Comparison of ENCODE assay signal across 8 cellular contexts in genomic region chr16:21790506-21790905, GRCh38.
A peak's percentile ranks its signal among the peaks of the same experiment; 100 is the strongest.
DNase-seq lines count a peak whose midpoint lies in the region; ATAC-seq, FAIRE-seq and TF ChIP-seq lines count a peak whose summit lies in the region.
"Not testable (repeated sequence)": the region's sequence is repeated elsewhere in the genome, so short reads cannot be mapped to it uniquely, and the experiment has no call there.

No MANE protein-coding gene starts in this region.

- not testable (repeated sequence) for TF ChIP-seq RAD21 in A549 (conservative IDR thresholded peaks at IDR 0.05 in 1 of 2, IDR thresholded peaks at IDR 0.05 in 1 of 2)

- H3K27me3 ChIP-seq in psoas muscle (ENCODE audit: insufficient read depth in 3 of 3, low read length in 2 of 3), result not testable (repeated sequence)

- not testable (repeated sequence) for FAIRE-seq in A549 (lab: Jason Lieb, UNC)

- ATAC-seq in A549 (peak; percentile 92 to 96), GM18907 (IDR thresholded peaks at IDR 0.05; ENCODE audit: unreplicated experiment) (peak; percentile 47), HG02642 (IDR thresholded peaks at IDR 0.05; ENCODE audit: poor library complexity, unreplicated experiment) (peak; percentile 52), HG03469 (IDR thresholded peaks at IDR 0.05; ENCODE audit: unreplicated experiment) (peak; percentile 51), left colon (peak; percentile 31), psoas muscle (peak; percentile 36 to 80 (median 70))
- peak; percentile 92 to 93 for ATAC-seq in activated CD4-positive, CD25-positive, alpha-beta regulatory T cell treated with anti-CD3 and anti-CD28 coated beads, Interleukin-2, amount 50 U/mL, for 24 hours
- ATAC-seq in central memory CD8-positive, alpha-beta T cell (replicated peaks; ENCODE audit: extremely low read depth, poor library complexity, severe bottlenecking), result peak; percentile 40

- H3K4me3 Mint-ChIP-seq in central memory CD8-positive, alpha-beta T cell, result not testable (repeated sequence)

- not testable (repeated sequence) for H3K36me3 Mint-ChIP-seq in central memory CD8-positive, alpha-beta T cell (ENCODE audit: insufficient read depth)

- not testable (repeated sequence) for H3K9me3 ChIP-seq in A549, psoas muscle

- not testable (repeated sequence) for H3K27ac Mint-ChIP-seq in central memory CD8-positive, alpha-beta T cell (ENCODE audit: low read depth)

- not testable (repeated sequence) for TF ChIP-seq POLR2A in A549 (IDR thresholded peaks at IDR 0.05; ENCODE audit: low read length)

- intact Hi-C loops in left colon (cut with DNase I, micrococcal nuclease); psoas muscle (cut with DNase I): not testable (repeated sequence)

- not testable (repeated sequence) for H3K9me3 Mint-ChIP-seq in central memory CD8-positive, alpha-beta T cell

- peak overlapping the region; percentile 69 to 75; a peak in 2 of 6 replicates for H3K27ac ChIP-seq in A549
- H3K27ac ChIP-seq in psoas muscle, result not testable (repeated sequence)

- not testable (repeated sequence) for H3K4me2 ChIP-seq in A549

- not testable (repeated sequence) for H3K4me3 ChIP-seq in A549, psoas muscle

- TF ChIP-seq EP300 in A549 (IDR thresholded peaks at IDR 0.05), result not testable (repeated sequence)

- not testable (repeated sequence) for H3K27me3 Mint-ChIP-seq in central memory CD8-positive, alpha-beta T cell

- H3K36me3 ChIP-seq in psoas muscle (ENCODE audit: insufficient read depth in 1 of 2, low read depth in 1 of 2), result not testable (repeated sequence)

- DNase-seq in A549 (ENCODE audit: low read depth in 1 of 2, low spot score in 1 of 2); central memory CD8-positive, alpha-beta T cell (ENCODE audit: low spot score in 2 of 2); left colon; psoas muscle: not testable (repeated sequence)

- H3K4me1 ChIP-seq in A549, psoas muscle: not testable (repeated sequence)

- CTCF ChIA-PET in A549 (lab: Yijun Ruan, JAX), result not testable (repeated sequence)

- POLR2A ChIA-PET in A549 (lab: Yijun Ruan, JAX), result not testable (repeated sequence)

- H3K4me1 Mint-ChIP-seq in central memory CD8-positive, alpha-beta T cell, result not testable (repeated sequence)

- TF ChIP-seq CTCF in A549 (IDR thresholded peaks at IDR 0.05); psoas muscle (IDR thresholded peaks at IDR 0.05): not testable (repeated sequence)

- 0% methylated on average over 1 of the region's 1 CpG for WGBS in A549 (ENCODE audit: missing lambda C conversion rate)
- 14 to 55% (median 22%) methylated on average over 1 of the region's 1 CpG for WGBS in psoas muscle, 3 donors

Comparison
In these comparisons a context has a peak if more than half of its experiments do, and no peak if none do; other contexts are left out.
1. ATAC-seq: peak in every context shown above with its lines; median percentile 94 in A549; 92 in activated CD4-positive, CD25-positive, alpha-beta regulatory T cell treated with anti-CD3 and anti-CD28 coated beads, Interleukin-2, amount 50 U/mL, for 24 hours; 70 in psoas muscle; 52 in HG02642; 51 in HG03469; 47 in GM18907; 40 in central memory CD8-positive, alpha-beta T cell; 31 in left colon.